Comparison of ENCODE assay signal across 8 cellular contexts in genomic region chr17:56891751-56892150, GRCh38. TPM values are rescaled to one million over a fixed set of nuclear protein-coding genes. Genes with fewer than 3 reads are reported as not detected.
A peak's percentile ranks its signal among the peaks of the same experiment; 100 is the strongest.
DNase-seq lines count a peak whose midpoint lies in the region; ATAC-seq and TF ChIP-seq lines count a peak whose summit lies in the region.
"Had no signal": no experiment of that assay in that cellular context is flagged by ENCODE, and none has a peak within 500 bp of the region (broad histone marks: within the 10 kb centered on the region; RNA-seq: fewer than 3 reads in every experiment).

No MANE protein-coding gene starts in this region.

- no peak for TF ChIP-seq POLR2A in suprapubic skin (IDR thresholded peaks at IDR 0.05)

- no peak for TF ChIP-seq EP300 in suprapubic skin (IDR thresholded peaks at IDR 0.05)

- no peak overlapping the region for H3K4me2 ChIP-seq in OCI-LY1 (ENCODE audit: low read length)

- H3K36me3 ChIP-seq in OCI-LY1 (ENCODE audit: insufficient read depth, low read length) (peaks cover 95% of the 10 kb centered on the region), left lung (peaks cover 0 to 100% of the 10 kb centered on the region in 2 donors), suprapubic skin (peaks cover 95% of the 10 kb centered on the region)

- H3K4me3 ChIP-seq in OCI-LY1 (ENCODE audit: low read depth, low read length, poor library complexity, severe bottlenecking) (no peak overlapping the region), left lung (no peak overlapping the region), suprapubic skin (no peak overlapping the region)

- no peak overlapping the region for H2AFZ ChIP-seq in OCI-LY1 (ENCODE audit: low read length)

- H3K9me3 ChIP-seq in OCI-LY1 (ENCODE audit: low read length) (peaks cover 3% of the 10 kb centered on the region; the same call in 1 of the 2 replicates), left lung (peaks cover 0 to 8% of the 10 kb centered on the region in 2 donors), suprapubic skin (no peaks in the 10 kb centered on the region)

- no peaks in the 10 kb centered on the region for H3K9me2 ChIP-seq in OCI-LY1 (ENCODE audit: low read depth, low read length)

- no peaks in the 10 kb centered on the region for H3K79me2 ChIP-seq in OCI-LY1 (ENCODE audit: insufficient read depth, low read length)

- TF ChIP-seq CTCF in OCI-LY1 (IDR thresholded peaks at IDR 0.05; ENCODE audit: low read length) (peak; percentile 88), left lung (IDR thresholded peaks at IDR 0.05) (peak; percentile 10 to 55), suprapubic skin (IDR thresholded peaks at IDR 0.05) (peak; percentile 14 to 43)

- H3F3A ChIP-seq in OCI-LY1 (ENCODE audit: insufficient read depth, low read length) = no peaks in the 10 kb centered on the region

- H3K9ac ChIP-seq in OCI-LY1 (ENCODE audit: low read length) = no peak overlapping the region

- intact Hi-C loops in left lung (cut with DNase I) = no loop called here

- no peak overlapping the region for H3K27ac Mint-ChIP-seq in activated naive CD4-positive, alpha-beta T cell treated with anti-CD3 and anti-CD28 coated beads, Interleukin-2, amount 50 U/mL, for 72 hours
- H3K27ac Mint-ChIP-seq: T-helper 1 cell treated with Interleukin-12 subunit alpha and Interleukin-12 subunit beta and Interleukin-4 antibody, amounts not matched to agents 30 μg/mL and 1 μg/mL, for 36 hours had no signal

- ATAC-seq in activated naive CD4-positive, alpha-beta T cell treated with anti-CD3 and anti-CD28 coated beads, Interleukin-2, amount 50 U/mL, for 72 hours = peak; percentile 36
- ATAC-seq in left lung (peak; percentile 47), GM18520 (IDR thresholded peaks at IDR 0.05; ENCODE audit: unreplicated experiment) (no peak)

- H3K4me1 ChIP-seq in OCI-LY1 (ENCODE audit: insufficient read depth, low read length, severe bottlenecking) (peaks cover 6% of the 10 kb centered on the region), left lung (no peaks in the 10 kb centered on the region), suprapubic skin (peaks cover 4% of the 10 kb centered on the region)

- peak in 1 of 2 donors; percentile 64 for DNase-seq in activated naive CD4-positive, alpha-beta T cell treated with anti-CD3 and anti-CD28 coated beads, Interleukin-2, amount 50 U/mL, for 72 hours (ENCODE audit: low spot score in 2 of 2)
- DNase-seq in left lung (no peak), suprapubic skin (ENCODE audit: low spot score in 2 of 2) (peak in 1 of 2 donors; percentile 47), COLO829 (ENCODE audit: low spot score) (no peak), NCI-H1048 (lab: John Stamatoyannopoulos, UW) (no peak)

- peaks cover 0 to 6% of the 10 kb centered on the region in 2 donors for H3K9me3 Mint-ChIP-seq in activated naive CD4-positive, alpha-beta T cell treated with anti-CD3 and anti-CD28 coated beads, Interleukin-2, amount 50 U/mL, for 72 hours

- H3K27me3 ChIP-seq in OCI-LY1 (ENCODE audit: insufficient read depth, low read length) (no peaks in the 10 kb centered on the region), left lung (no peaks in the 10 kb centered on the region), suprapubic skin (no peaks in the 10 kb centered on the region)

- peaks cover 63 to 85% of the 10 kb centered on the region in 2 donors for H3K36me3 Mint-ChIP-seq in activated naive CD4-positive, alpha-beta T cell treated with anti-CD3 and anti-CD28 coated beads, Interleukin-2, amount 50 U/mL, for 72 hours

- H4K20me1 ChIP-seq in OCI-LY1 (ENCODE audit: insufficient read depth, low read length) = no peaks in the 10 kb centered on the region

- H3K27ac ChIP-seq in OCI-LY1 (ENCODE audit: low read depth, low read length, poor library complexity, severe bottlenecking) (no peak overlapping the region), left lung (no peak overlapping the region), suprapubic skin (no peak overlapping the region)

- WGBS in suprapubic skin = 82% methylated on average over 14 of the region's 16 CpGs

RNA-seq across cellular contexts. Expression of gene TRIM25, which starts 22.1 kb away (rescaled TPM):
- total RNA-seq in activated naive CD4-positive, alpha-beta T cell treated with anti-CD3 and anti-CD28 coated beads, Interleukin-2, amount 50 U/mL, for 72 hours = 100 to 1,000 TPM; 139 to 215 TPM
- total RNA-seq in left lung (100 to 1,000 TPM in 1 of 2 donors, 10 to 100 TPM in 1; 71.4 to 127 TPM), suprapubic skin (100 to 1,000 TPM in 1 of 4 donors, 10 to 100 TPM in 3; 39.2 to 175 (median 55.9) TPM)

RNA-seq across cellular contexts. Expression of gene DGKE, which starts 57.8 kb away (rescaled TPM):
- total RNA-seq in activated naive CD4-positive, alpha-beta T cell treated with anti-CD3 and anti-CD28 coated beads, Interleukin-2, amount 50 U/mL, for 72 hours = 10 to 100 TPM; 29.8 to 30.0 TPM
- 10 to 100 TPM in 1 of 2 donors, 1 to 10 TPM in 1; 7.3 to 10.5 TPM for total RNA-seq in left lung
- 1 to 10 TPM; 3.4 to 7.7 (median 5.9) TPM for total RNA-seq in suprapubic skin

RNA-seq across cellular contexts. Expression of gene C17orf67, which starts 58.0 kb away (rescaled TPM):
- total RNA-seq in activated naive CD4-positive, alpha-beta T cell treated with anti-CD3 and anti-CD28 coated beads, Interleukin-2, amount 50 U/mL, for 72 hours = 1 to 10 TPM; 2.5 to 3.5 TPM
- total RNA-seq in left lung (1 to 10 TPM; 1.6 to 3.1 TPM), suprapubic skin (1 to 10 TPM in 2 of 4 donors, under 1 TPM in 2; 0.52 to 3.7 (median 1.0) TPM)

Comparison
In these comparisons a context has a peak if more than half of its experiments do, and no peak if none do; other contexts are left out.
1. CTCF ChIP-seq: peak in every context shown above with its lines; median percentile 88 in OCI-LY1; 32 in left lung; 28 in suprapubic skin.